In genomic region chr19:18895828-18896341, GRCh38 we compare ENCODE assay signal across 9 cellular contexts. TPM values are rescaled to one million over a fixed set of nuclear protein-coding genes. Genes with fewer than 3 reads are reported as not detected.
DNase-seq lines count a peak whose midpoint lies in the region; ATAC-seq and TF ChIP-seq lines count a peak whose summit lies in the region.
"Had no signal": no experiment of that assay in that cellular context is flagged by ENCODE, and none has a peak within 500 bp of the region (broad histone marks: within the 10 kb centered on the region; RNA-seq: fewer than 3 reads in every experiment).

TSS of gene CERS1 (minus strand) at chr19:18896158. CDS start at chr19:18896072, 86 bp downstream.

- H3K4me1 Mint-ChIP-seq in activated naive CD4-positive, alpha-beta T cell treated with anti-CD3 and anti-CD28 coated beads for 36 hours (ENCODE audit: low read depth), result peaks cover 5% of the 10 kb centered on the region
- peaks cover 3% of the 10 kb centered on the region for H3K4me1 Mint-ChIP-seq in glutamatergic neuron (ENCODE audit: low read depth, unreplicated experiment)

- TF ChIP-seq CTCF in VCaP (conservative IDR thresholded peaks at IDR 0.05) (no peak), glutamatergic neuron (IDR thresholded peaks at IDR 0.05; ENCODE audit: partially characterized antibody, unreplicated experiment) (no peak)

- H3K27me3 Mint-ChIP-seq in activated naive CD4-positive, alpha-beta T cell treated with anti-CD3 and anti-CD28 coated beads for 36 hours (ENCODE audit: low read depth), result peaks cover 25% of the 10 kb centered on the region
- peaks cover 9% of the 10 kb centered on the region for H3K27me3 Mint-ChIP-seq in glutamatergic neuron (ENCODE audit: unreplicated experiment)

- DNase-seq in activated naive CD4-positive, alpha-beta T cell treated with anti-CD3 and anti-CD28 coated beads for 36 hours, result no peak
- no peak for DNase-seq in activated naive CD4-positive, alpha-beta T cell (lab: John Stamatoyannopoulos, UW)
- peak; percentile 59 for DNase-seq in glutamatergic neuron
- no peak for DNase-seq in skeletal muscle cell (ENCODE audit: low read depth)
- no peak for DNase-seq in NCI-H128 (lab: John Stamatoyannopoulos, UW; ENCODE audit: unreplicated experiment)
- DNase-seq in NCI-H526 treated with DMSO at 0.1 percent for 48 hours (lab: John Stamatoyannopoulos, UW), result no peak

- CTCF ChIA-PET in activated naive CD4-positive, alpha-beta T cell treated with anti-CD3 and anti-CD28 coated beads for 36 hours (lab: Charles Lee), result no interaction called here

- peak within 1 kb of the TSS; percentile 39 for H3K4me3 Mint-ChIP-seq in activated naive CD4-positive, alpha-beta T cell treated with anti-CD3 and anti-CD28 coated beads for 36 hours
- H3K4me3 Mint-ChIP-seq in glutamatergic neuron (ENCODE audit: unreplicated experiment), result peak within 1 kb of the TSS; percentile 83

- H3K27ac Mint-ChIP-seq in activated naive CD4-positive, alpha-beta T cell treated with anti-CD3 and anti-CD28 coated beads for 36 hours, result no peak within 1 kb of the TSS
- H3K27ac Mint-ChIP-seq in glutamatergic neuron (ENCODE audit: unreplicated experiment), result no peak within 1 kb of the TSS
- H3K27ac Mint-ChIP-seq: activated naive CD4-positive, alpha-beta T cell treated with anti-CD3 and anti-CD28 coated beads, Interleukin-2, amount 50 U/mL, for 72 hours had no signal

- H3K4me3 ChIP-seq in skeletal muscle cell (ENCODE audit: low read depth, low read length), result peak within 1 kb of the TSS; percentile 63

- H3K9me3 Mint-ChIP-seq in activated naive CD4-positive, alpha-beta T cell treated with anti-CD3 and anti-CD28 coated beads for 36 hours, result no peaks in the 10 kb centered on the region
- H3K9me3 Mint-ChIP-seq in glutamatergic neuron (ENCODE audit: unreplicated experiment), result peaks cover 3% of the 10 kb centered on the region
- H3K9me3 Mint-ChIP-seq: activated naive CD4-positive, alpha-beta T cell treated with anti-CD3 and anti-CD28 coated beads, Interleukin-2, amount 50 U/mL, for 72 hours had no signal

- intact Hi-C loops in activated naive CD4-positive, alpha-beta T cell treated with anti-CD3 and anti-CD28 coated beads for 36 hours (cut with micrococcal nuclease), result no loop called here

- ATAC-seq in HG03196 (IDR thresholded peaks at IDR 0.05; ENCODE audit: unreplicated experiment), result no peak

- peak within 1 kb of the TSS; percentile 85 for H3K27ac ChIP-seq in VCaP

- H3K36me3 Mint-ChIP-seq in activated naive CD4-positive, alpha-beta T cell treated with anti-CD3 and anti-CD28 coated beads for 36 hours (ENCODE audit: low read depth), result peaks cover 6% of the 10 kb centered on the region
- H3K36me3 Mint-ChIP-seq in glutamatergic neuron (ENCODE audit: unreplicated experiment), result no peaks in the 10 kb centered on the region
- H3K36me3 Mint-ChIP-seq: activated naive CD4-positive, alpha-beta T cell treated with anti-CD3 and anti-CD28 coated beads, Interleukin-2, amount 50 U/mL, for 72 hours had no signal

RNA-seq across cellular contexts. Expression of gene CERS1, which starts in this region (rescaled TPM):
- total RNA-seq in activated naive CD4-positive, alpha-beta T cell treated with anti-CD3 and anti-CD28 coated beads for 36 hours, result not detected
- 15.3 TPM for total RNA-seq in glutamatergic neuron (ENCODE audit: unreplicated experiment)

Comparison
In these comparisons a context has a peak if more than half of its experiments do, and no peak if none do; other contexts are left out.
1. RNA of gene CERS1 (total RNA-seq): 15.3 TPM in glutamatergic neuron (single experiment); not detected in activated naive CD4-positive, alpha-beta T cell treated with anti-CD3 and anti-CD28 coated beads for 36 hours; every median in the first group is over 10 times any median in the second.